ENCODE assay signal across 18 cellular contexts in the genomic region with DNA sequence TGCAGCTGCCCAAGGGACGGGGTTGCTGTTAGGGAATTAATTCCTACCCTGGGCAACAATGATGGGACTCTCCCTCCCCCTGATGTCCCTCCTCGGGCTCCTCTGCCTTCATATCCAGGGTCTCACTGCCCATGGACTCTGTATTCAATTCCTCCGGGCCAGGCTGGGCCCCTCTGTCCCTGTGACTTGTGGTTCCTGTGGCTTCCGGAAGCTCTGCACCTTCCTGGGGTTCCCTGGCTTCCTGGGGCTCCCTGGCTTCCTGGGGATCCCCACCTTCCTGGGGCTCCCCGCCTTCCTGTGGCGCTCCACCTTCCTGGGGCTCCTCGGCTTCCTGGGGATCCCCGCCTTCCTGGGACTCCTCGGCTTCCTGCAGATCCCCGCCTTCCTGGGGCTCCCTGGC. TPM values are rescaled to one million over a fixed set of nuclear protein-coding genes. Genes with fewer than 3 reads are reported as not detected.
"Had no signal": no experiment of that assay in that cellular context is flagged by ENCODE, and none has a peak within 500 bp of the region (broad histone marks: within the 10 kb centered on the region; RNA-seq: fewer than 3 reads in every experiment).

No MANE protein-coding gene starts in this region.

- H3K4me3 ChIP-seq: gastroesophageal sphincter, right lobe of liver, SJSA1, stomach, testis, upper lobe of left lung had no signal

- H3K4me3 Mint-ChIP-seq: activated B cell treated with CpG ODN at 0.5 μM for 24 hours; dendritic cell treated with granulocyte-macrophage colony-stimulating factor and Interleukin-4, amounts not matched to agents 40 ng/mL and 50 ng/mL, for 4 days; memory B cell; natural killer cell treated with Interleukin-12 subunit alpha and Interleukin-12 subunit beta and Interleukin-15 and Interleukin-18, amount 100 ng/mL, for 72 hours had no signal

- H3K36me3 ChIP-seq: gastroesophageal sphincter, right lobe of liver, SJSA1, stomach, upper lobe of left lung had no signal

- H3K27me3 ChIP-seq: gastroesophageal sphincter, right lobe of liver, SJSA1, testis, upper lobe of left lung had no signal

- H3K9me3 ChIP-seq: gastroesophageal sphincter, right lobe of liver, SJSA1, stomach, testis, upper lobe of left lung had no signal

- DNase-seq: activated B cell treated with CpG ODN at 0.5 μM for 24 hours; activated CD4-positive, alpha-beta T cell treated with anti-CD3 and anti-CD28 coated beads, Interleukin-2, amount 10 ng/mL, durations not matched to agents 24 days and 14 days; activated CD8-positive, alpha-beta memory T cell treated with anti-CD3 and anti-CD28 coated beads for 24 hours; anterior cingulate cortex; effector memory CD8-positive, alpha-beta T cell; occipital lobe; right lobe of liver; stomach; testis had no signal

- ATAC-seq: effector memory CD8-positive, alpha-beta T cell; gastroesophageal sphincter; left lobe of liver; natural killer cell treated with Interleukin-12 subunit alpha and Interleukin-12 subunit beta and Interleukin-15 and Interleukin-18, amount 100 ng/mL, for 72 hours; right lobe of liver had no signal

- H3K27ac ChIP-seq: epithelial cell of prostate, gastroesophageal sphincter, right lobe of liver, SJSA1, stomach, testis, upper lobe of left lung had no signal

- H3K27ac Mint-ChIP-seq: activated B cell treated with CpG ODN at 0.5 μM for 24 hours; activated CD4-positive, alpha-beta T cell treated with anti-CD3 and anti-CD28 coated beads, Interleukin-2, amount 10 ng/mL, durations not matched to agents 24 days and 14 days; dendritic cell treated with granulocyte-macrophage colony-stimulating factor and Interleukin-4, amounts not matched to agents 40 ng/mL and 50 ng/mL, for 4 days; memory B cell; natural killer cell treated with Interleukin-12 subunit alpha and Interleukin-12 subunit beta and Interleukin-15 and Interleukin-18, amount 100 ng/mL, for 72 hours had no signal

- H3K4me1 Mint-ChIP-seq: activated B cell treated with CpG ODN at 0.5 μM for 24 hours had no signal

- H3K4me1 ChIP-seq: gastroesophageal sphincter, SJSA1, upper lobe of left lung had no signal

- H3K36me3 Mint-ChIP-seq: memory B cell; natural killer cell treated with Interleukin-12 subunit alpha and Interleukin-12 subunit beta and Interleukin-15 and Interleukin-18, amount 100 ng/mL, for 72 hours had no signal

- H3K9me3 Mint-ChIP-seq: activated B cell treated with CpG ODN at 0.5 μM for 24 hours; activated CD4-positive, alpha-beta T cell treated with anti-CD3 and anti-CD28 coated beads, Interleukin-2, amount 10 ng/mL, durations not matched to agents 24 days and 14 days; dendritic cell treated with granulocyte-macrophage colony-stimulating factor and Interleukin-4, amounts not matched to agents 40 ng/mL and 50 ng/mL, for 4 days; effector memory CD8-positive, alpha-beta T cell; memory B cell; natural killer cell treated with Interleukin-12 subunit alpha and Interleukin-12 subunit beta and Interleukin-15 and Interleukin-18, amount 100 ng/mL, for 72 hours had no signal

RNA-seq across cellular contexts. Expression of gene SRL, which starts 35.2 kb away (rescaled TPM):
- total RNA-seq: activated B cell treated with CpG ODN at 0.5 μM for 24 hours; activated CD4-positive, alpha-beta T cell treated with anti-CD3 and anti-CD28 coated beads, Interleukin-2, amount 10 ng/mL, durations not matched to agents 24 days and 14 days; natural killer cell treated with Interleukin-12 subunit alpha and Interleukin-12 subunit beta and Interleukin-15 and Interleukin-18, amount 100 ng/mL, for 72 hours; T-helper 2 cell treated with Interferon-gamma antibody and Interleukin-4, amounts not matched to agents 100 ng/mL and 5 ng/mL, for 36 hours had no signal
